Comparison of ENCODE assay signal across 12 cellular contexts in the genomic region with DNA sequence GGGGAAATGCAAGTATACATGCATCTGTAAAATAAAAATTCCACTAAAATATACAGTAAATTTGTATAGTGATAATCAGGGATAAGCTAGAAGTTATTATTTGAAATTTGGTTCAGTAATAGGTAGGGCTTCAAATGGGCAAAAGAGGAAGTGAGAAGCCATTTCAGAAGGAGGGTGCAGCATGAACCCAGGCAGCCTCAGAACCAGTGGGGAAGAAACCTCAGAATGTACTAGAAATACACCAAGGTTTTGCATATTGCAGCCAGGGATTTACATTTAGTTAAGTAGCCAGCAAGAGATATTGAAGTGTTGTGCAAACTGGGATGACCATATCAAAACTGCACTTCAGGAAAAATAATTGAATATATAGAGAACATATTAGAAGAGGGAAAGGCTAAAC.
DNase-seq lines count a peak whose midpoint lies in the region; ATAC-seq and TF ChIP-seq lines count a peak whose summit lies in the region.
"Had no signal": no experiment of that assay in that cellular context is flagged by ENCODE, and none has a peak within 500 bp of the region (broad histone marks: within the 10 kb centered on the region; RNA-seq: fewer than 3 reads in every experiment).

No MANE protein-coding gene starts in this region.

- H3K4me3 ChIP-seq in GM06990 (replicated peaks; ENCODE audit: low read depth, low read length) (no peak overlapping the region), right atrium auricular region (no peak overlapping the region)

- H3K27ac ChIP-seq in right atrium auricular region, result no peak overlapping the region

- H3K9me3 ChIP-seq in right atrium auricular region, result no peaks in the 10 kb centered on the region

- peak; percentile 23 for DNase-seq in GM06990 (ENCODE audit: extremely low read depth, insufficient read length)
- DNase-seq in activated CD4-positive, alpha-beta T cell treated with anti-CD3 and anti-CD28 coated beads, Interleukin-2, amount 50 U/mL, for 4 hours, result no peak
- no peak for DNase-seq in right atrium auricular region (ENCODE audit: low spot score)
- no peak for DNase-seq in NCI-H187 (lab: John Stamatoyannopoulos, UW)
- DNase-seq in C1 segment of cervical spinal cord (lab: John Stamatoyannopoulos, UW), result no peak
- DNase-seq: kidney, NCI-H748 treated with DMSO at 0.1 percent for 48 hours, T1000 had no signal

- ATAC-seq in GM19351 (IDR thresholded peaks at IDR 0.05; ENCODE audit: unreplicated experiment) (peak; percentile 96), HG02798 (IDR thresholded peaks at IDR 0.05; ENCODE audit: poor library complexity, unreplicated experiment) (peak; percentile 94), HG03460 (IDR thresholded peaks at IDR 0.05; ENCODE audit: unreplicated experiment) (peak; percentile 92)
- ATAC-seq: HCT116 had no signal

- no peaks in the 10 kb centered on the region for H3K27me3 ChIP-seq in GM06990 (replicated peaks; ENCODE audit: control insufficient read depth, insufficient read depth, low read length)
- no peaks in the 10 kb centered on the region for H3K27me3 ChIP-seq in right atrium auricular region

- H3K4me1 ChIP-seq in right atrium auricular region, result peaks cover 0 to 18% of the 10 kb centered on the region in 2 donors

- H3K36me3 ChIP-seq in GM06990 (ENCODE audit: control insufficient read depth, insufficient read depth, low read length) (no peaks in the 10 kb centered on the region), right atrium auricular region (no peaks in the 10 kb centered on the region)

- TF ChIP-seq CTCF in GM06990 (IDR thresholded peaks at IDR 0.05; ENCODE audit: insufficient read depth, low read length, poor library complexity, severe bottlenecking) (no peak), right atrium auricular region (IDR thresholded peaks at IDR 0.05) (no peak)
